In genomic region chr12:118459110-118459509, GRCh38 we compare ENCODE assay signal across 35 cellular contexts.
"Had no signal": no experiment of that assay in that cellular context is flagged by ENCODE, and none has a peak within 500 bp of the region (broad histone marks: within the 10 kb centered on the region; RNA-seq: fewer than 3 reads in every experiment).

No MANE protein-coding gene starts in this region.

- DNase-seq: Karpas-422, Kasumi-1, MG63, MM.1S, MV-4-11, NCI-H1048, NCI-H1092, NCI-H1092 treated with DMSO at 0.1 percent for 48 hours, NCI-H1105, NCI-H1105 treated with DMSO at 0.1 percent for 48 hours, NCI-H1417, NCI-H1417 treated with DMSO at 0.1 percent for 48 hours, NCI-H1436, NCI-H1436 treated with DMSO at 0.1 percent for 48 hours, NCI-H146, NCI-H1694, NCI-H1694 treated with DMSO at 0.1 percent for 48 hours, NCI-H187, NCI-H187 treated with DMSO at 0.1 percent for 48 hours, NCI-H1930, NCI-H2029, NCI-H2029 treated with DMSO at 0.1 percent for 48 hours, NCI-H2081, NCI-H2081 treated with DMSO at 0.1 percent for 48 hours, NCI-H2107, NCI-H2171, NCI-H2171 treated with DMSO at 0.1 percent for 48 hours, NCI-H2227 treated with DMSO at 0.1 percent for 48 hours, NCI-H226, NCI-H345, NCI-H446, NCI-H446 treated with DMSO at 0.1 percent for 48 hours, NCI-H510A, NCI-H510A treated with DMSO at 0.1 percent for 48 hours, NCI-H524 had no signal

- H3K9me3 ChIP-seq: MG63 had no signal

- H3K27me3 ChIP-seq: MG63 had no signal

- H3K4me3 ChIP-seq: MG63 had no signal

- H3K36me3 ChIP-seq: MG63 had no signal
